ENCODE assay signal across 25 cellular contexts in the genomic region with DNA sequence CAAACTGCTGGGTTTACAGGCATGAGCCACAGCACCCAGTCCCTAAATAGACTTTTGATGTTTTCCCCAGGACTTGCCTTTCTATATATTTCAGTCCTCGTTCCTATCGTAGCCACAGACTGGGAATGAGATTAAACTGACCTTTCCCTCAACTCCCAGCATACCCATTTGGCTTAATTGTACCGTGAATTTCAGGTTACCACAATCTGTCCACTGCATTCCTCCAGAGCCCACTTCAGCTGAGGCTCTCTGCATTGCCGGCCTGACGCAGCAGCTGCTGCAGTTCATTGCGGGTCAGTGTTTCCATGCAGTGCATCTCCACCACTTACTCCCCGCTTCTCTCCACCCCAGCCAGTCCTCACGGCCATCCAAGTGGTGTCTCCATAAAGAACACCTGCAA.
"Had no signal": no experiment of that assay in that cellular context is flagged by ENCODE, and none has a peak within 500 bp of the region (broad histone marks: within the 10 kb centered on the region; RNA-seq: fewer than 3 reads in every experiment).

No MANE protein-coding gene starts in this region.

- DNase-seq: heart right ventricle; kidney glomerular epithelial cell; left colon; left lung; lower lobe of right lung; mammary epithelial cell; mesenchymal stem cell; naive thymus-derived CD4-positive, alpha-beta T cell; ovary; right cardiac atrium; stimulated activated CD4-positive, alpha-beta T cell treated with anti-CD3 and anti-CD28 coated beads, Interleukin-1b, Interleukin-23, amount 100 ng/mL, for 48 hours; stimulated activated CD4-positive, alpha-beta T cell treated with anti-CD3 and anti-CD28 coated beads, Interleukin-2, amount 100 ng/mL, for 48 hours; stimulated activated CD4-positive, alpha-beta T cell treated with anti-CD3 and anti-CD28 coated beads, Interleukin-4, amount 100 ng/mL, for 4 hours; stimulated activated CD8-positive, alpha-beta memory T cell treated with anti-CD3 and anti-CD28 coated beads, Interleukin-4, amount 100 ng/mL, for 48 hours; stimulated activated naive CD4-positive, alpha-beta T cell treated with Interleukin-2 at 50 U/mL for 16 hours; stimulated activated naive CD8-positive, alpha-beta T cell treated with anti-CD3 and anti-CD28 coated beads, Interleukin-15, amount 100 ng/mL, for 72 hours; substantia nigra had no signal

- H3K4me2 ChIP-seq: hepatocyte, smooth muscle cell had no signal

- ATAC-seq: heart right ventricle; left colon; left lung; lower lobe of right lung; naive thymus-derived CD4-positive, alpha-beta T cell; natural killer cell treated with Interleukin-12 subunit alpha and Interleukin-12 subunit beta and Interleukin-15 and Interleukin-18, amount 100 ng/mL, for 72 hours; right cardiac atrium; sciatic nerve; stimulated activated memory B cell treated with anti-CD40 and anti-IgM and Interleukin-4, amounts not matched to agents 10 μg/mL and 1 μg/mL and 100 μg/mL, for 72 hours; stimulated activated naive CD8-positive, alpha-beta T cell treated with anti-CD3 and anti-CD28 coated beads, Interleukin-15, amount 100 ng/mL, for 72 hours had no signal

- H2AFZ ChIP-seq: hepatocyte had no signal

- H3K79me2 ChIP-seq: hepatocyte had no signal

- H3K27me3 ChIP-seq: hepatocyte, left lung, ovary, tibial nerve, upper lobe of left lung had no signal

- H3K4me3 ChIP-seq: heart right ventricle, hepatocyte, left lung, lower lobe of right lung, ovary, smooth muscle cell, tibial nerve, upper lobe of left lung had no signal

- H3K36me3 ChIP-seq: heart right ventricle, left lung, lower lobe of right lung, ovary, tibial nerve, upper lobe of left lung had no signal

- H3K27ac ChIP-seq: heart right ventricle, hepatocyte, left lung, lower lobe of right lung, ovary, tibial nerve, upper lobe of left lung had no signal

- H3K4me1 ChIP-seq: heart right ventricle, left lung, lower lobe of right lung, tibial nerve, upper lobe of left lung had no signal

- H3K9me3 ChIP-seq: lower lobe of right lung, ovary, upper lobe of left lung had no signal

- H3K4me3 Mint-ChIP-seq: naive thymus-derived CD4-positive, alpha-beta T cell; natural killer cell treated with Interleukin-12 subunit alpha and Interleukin-12 subunit beta and Interleukin-15 and Interleukin-18, amount 100 ng/mL, for 72 hours; stimulated activated memory B cell treated with anti-CD40 and anti-IgM and Interleukin-4, amounts not matched to agents 10 μg/mL and 1 μg/mL and 100 μg/mL, for 72 hours; stimulated activated naive CD8-positive, alpha-beta T cell treated with anti-CD3 and anti-CD28 coated beads, Interleukin-15, amount 100 ng/mL, for 72 hours had no signal

- H3K27ac Mint-ChIP-seq: naive thymus-derived CD4-positive, alpha-beta T cell; natural killer cell treated with Interleukin-12 subunit alpha and Interleukin-12 subunit beta and Interleukin-15 and Interleukin-18, amount 100 ng/mL, for 72 hours; progenitor cell of endocrine pancreas; stimulated activated memory B cell treated with anti-CD40 and anti-IgM and Interleukin-4, amounts not matched to agents 10 μg/mL and 1 μg/mL and 100 μg/mL, for 72 hours; stimulated activated naive CD8-positive, alpha-beta T cell treated with anti-CD3 and anti-CD28 coated beads, Interleukin-15, amount 100 ng/mL, for 72 hours had no signal

- H3K9me3 Mint-ChIP-seq: natural killer cell treated with Interleukin-12 subunit alpha and Interleukin-12 subunit beta and Interleukin-15 and Interleukin-18, amount 100 ng/mL, for 72 hours had no signal

- H3K36me3 Mint-ChIP-seq: natural killer cell treated with Interleukin-12 subunit alpha and Interleukin-12 subunit beta and Interleukin-15 and Interleukin-18, amount 100 ng/mL, for 72 hours had no signal
